8 cellular contexts compared by ENCODE assay signal in the genomic region with DNA sequence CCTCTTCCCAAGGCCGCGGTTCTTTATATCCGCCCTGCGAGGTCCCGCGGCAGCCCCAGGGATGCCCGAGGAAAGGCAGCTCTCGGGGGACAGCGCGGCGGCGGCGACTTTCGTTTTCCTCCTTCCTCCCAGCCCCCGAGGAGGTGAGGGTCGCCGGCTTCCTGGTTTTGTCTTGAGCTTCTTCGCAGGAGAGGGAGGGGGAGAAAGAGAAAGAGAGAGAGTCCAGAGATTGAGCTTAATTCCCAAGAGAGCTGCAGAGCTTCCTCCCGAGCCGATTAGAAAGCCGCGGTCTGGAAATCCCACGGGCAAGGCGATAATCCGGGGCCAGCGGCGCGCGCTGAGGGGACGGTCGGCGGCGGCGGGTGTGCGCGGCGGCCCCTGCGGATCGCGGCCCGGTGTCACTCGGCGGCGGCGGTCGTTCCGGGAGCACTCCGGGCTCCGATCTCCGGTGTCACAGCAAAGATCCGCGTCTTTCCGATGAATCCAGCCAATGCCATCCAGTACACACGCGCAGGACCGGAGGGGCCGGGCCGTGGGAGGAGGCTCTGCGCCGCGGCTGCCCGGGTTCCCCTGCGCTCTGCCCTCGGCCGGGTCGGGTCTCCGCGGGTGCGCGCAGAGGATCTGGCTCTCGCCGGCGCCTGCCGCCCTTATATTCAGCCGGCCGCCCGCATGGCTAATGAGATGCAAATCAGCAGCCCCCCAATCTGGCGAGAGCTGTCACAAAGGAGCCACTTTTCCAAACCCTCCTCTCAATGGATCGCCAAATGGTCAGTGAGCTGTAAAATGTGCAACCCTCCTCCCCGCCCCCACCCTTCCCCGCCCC. TPM values are rescaled to one million over a fixed set of nuclear protein-coding genes. Genes with fewer than 3 reads are reported as not detected.
DNase-seq lines count a peak whose midpoint lies in the region; ATAC-seq and TF ChIP-seq lines count a peak whose summit lies in the region.

A gene with protein sequence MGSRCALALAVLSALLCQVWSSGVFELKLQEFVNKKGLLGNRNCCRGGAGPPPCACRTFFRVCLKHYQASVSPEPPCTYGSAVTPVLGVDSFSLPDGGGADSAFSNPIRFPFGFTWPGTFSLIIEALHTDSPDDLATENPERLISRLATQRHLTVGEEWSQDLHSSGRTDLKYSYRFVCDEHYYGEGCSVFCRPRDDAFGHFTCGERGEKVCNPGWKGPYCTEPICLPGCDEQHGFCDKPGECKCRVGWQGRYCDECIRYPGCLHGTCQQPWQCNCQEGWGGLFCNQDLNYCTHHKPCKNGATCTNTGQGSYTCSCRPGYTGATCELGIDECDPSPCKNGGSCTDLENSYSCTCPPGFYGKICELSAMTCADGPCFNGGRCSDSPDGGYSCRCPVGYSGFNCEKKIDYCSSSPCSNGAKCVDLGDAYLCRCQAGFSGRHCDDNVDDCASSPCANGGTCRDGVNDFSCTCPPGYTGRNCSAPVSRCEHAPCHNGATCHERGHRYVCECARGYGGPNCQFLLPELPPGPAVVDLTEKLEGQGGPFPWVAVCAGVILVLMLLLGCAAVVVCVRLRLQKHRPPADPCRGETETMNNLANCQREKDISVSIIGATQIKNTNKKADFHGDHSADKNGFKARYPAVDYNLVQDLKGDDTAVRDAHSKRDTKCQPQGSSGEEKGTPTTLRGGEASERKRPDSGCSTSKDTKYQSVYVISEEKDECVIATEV (minus strand): TSS at position 773 of the 823 bp plus-strand sequence. CDS start 939 bp downstream, outside the sequence.

- no peaks in the 10 kb centered on the region for H3K9me2 ChIP-seq in OCI-LY1 (ENCODE audit: low read depth, low read length)

- no peak within 1 kb of the TSS for H3K27ac ChIP-seq in CD4-positive, CD25-positive, alpha-beta regulatory T cell (ENCODE audit: insufficient read depth, low read length, poor library complexity, severe bottlenecking)
- H3K27ac ChIP-seq in OCI-LY1 (ENCODE audit: low read depth, low read length, poor library complexity, severe bottlenecking), result no peak within 1 kb of the TSS

- TF ChIP-seq CTCF in HFFc6 (IDR thresholded peaks at IDR 0.05) (no peak), OCI-LY1 (IDR thresholded peaks at IDR 0.05; ENCODE audit: low read length) (no peak), astrocyte of the spinal cord (IDR thresholded peaks at IDR 0.05; ENCODE audit: low read depth, low read length) (no peak)

- peaks cover 3% of the 10 kb centered on the region for H3K36me3 Mint-ChIP-seq in CD4-positive, CD25-positive, alpha-beta regulatory T cell
- H3K36me3 Mint-ChIP-seq in HFFc6 (ENCODE audit: low read depth), result no peaks in the 10 kb centered on the region

- H3K4me2 ChIP-seq in OCI-LY1 (ENCODE audit: low read length), result peak within 1 kb of the TSS; percentile 67

- H4K20me1 ChIP-seq in OCI-LY1 (ENCODE audit: insufficient read depth, low read length), result no peaks in the 10 kb centered on the region

- H3K9ac ChIP-seq in OCI-LY1 (ENCODE audit: low read length), result peak within 1 kb of the TSS; percentile 20; the same call in 1 of the 2 replicates

- H3K4me3 ChIP-seq in CD4-positive, CD25-positive, alpha-beta regulatory T cell (ENCODE audit: low read depth, low read length), result peak within 1 kb of the TSS; percentile 53
- H3K4me3 ChIP-seq in OCI-LY1 (ENCODE audit: low read depth, low read length, poor library complexity, severe bottlenecking), result peak within 1 kb of the TSS; percentile 58
- peak within 1 kb of the TSS; percentile 57 for H3K4me3 ChIP-seq in astrocyte of the spinal cord (ENCODE audit: low read depth, low read length)

- peaks cover 6 to 55% (median 29%) of the 10 kb centered on the region in 4 donors for H3K4me1 Mint-ChIP-seq in CD4-positive, CD25-positive, alpha-beta regulatory T cell
- peaks cover 19% of the 10 kb centered on the region for H3K4me1 Mint-ChIP-seq in HFFc6 (ENCODE audit: low read depth)

- peak within 1 kb of the TSS; percentile 66 to 82 (median 75) for H3K27ac Mint-ChIP-seq in CD4-positive, CD25-positive, alpha-beta regulatory T cell
- no peak within 1 kb of the TSS for H3K27ac Mint-ChIP-seq in HFFc6

- peaks cover 49% of the 10 kb centered on the region for H3K4me1 ChIP-seq in CD4-positive, CD25-positive, alpha-beta regulatory T cell (ENCODE audit: control insufficient read depth, insufficient read depth, low read length, poor library complexity, severe bottlenecking)
- H3K4me1 ChIP-seq in OCI-LY1 (ENCODE audit: insufficient read depth, low read length, severe bottlenecking), result peaks cover 35% of the 10 kb centered on the region

- H3K9me3 Mint-ChIP-seq in CD4-positive, CD25-positive, alpha-beta regulatory T cell, result peaks cover 0 to 2% (median 0%) of the 10 kb centered on the region in 7 donors
- H3K9me3 Mint-ChIP-seq in HFFc6, result no peaks in the 10 kb centered on the region

- no peaks in the 10 kb centered on the region for H3K9me3 ChIP-seq in CD4-positive, CD25-positive, alpha-beta regulatory T cell (ENCODE audit: control insufficient read depth in 2 of 2, low read length in 2 of 2)
- H3K9me3 ChIP-seq in OCI-LY1 (ENCODE audit: low read length), result no peaks in the 10 kb centered on the region

- in situ Hi-C loops in astrocyte of the spinal cord (cut with HindIII; ENCODE audit: low sequenced_read_pairs), result no loop called here

- H3K36me3 ChIP-seq in CD4-positive, CD25-positive, alpha-beta regulatory T cell (ENCODE audit: control insufficient read depth, insufficient read depth, low read length), result no peaks in the 10 kb centered on the region
- H3K36me3 ChIP-seq in OCI-LY1 (ENCODE audit: insufficient read depth, low read length), result no peaks in the 10 kb centered on the region

- H3K79me2 ChIP-seq in OCI-LY1 (ENCODE audit: insufficient read depth, low read length), result no peaks in the 10 kb centered on the region

- H3K4me3 Mint-ChIP-seq in CD4-positive, CD25-positive, alpha-beta regulatory T cell, result peak within 1 kb of the TSS; percentile 90 to 96 (median 92)
- peak within 1 kb of the TSS; percentile 91 for H3K4me3 Mint-ChIP-seq in HFFc6

- H3K27me3 Mint-ChIP-seq in CD4-positive, CD25-positive, alpha-beta regulatory T cell, result peaks cover 79% of the 10 kb centered on the region
- peaks cover 54% of the 10 kb centered on the region for H3K27me3 Mint-ChIP-seq in HFFc6 (ENCODE audit: insufficient read depth)

- peak in 1 of 3 donors; percentile 23 for DNase-seq in CD4-positive, CD25-positive, alpha-beta regulatory T cell
- no peak for DNase-seq in HFFc6
- DNase-seq in astrocyte of the spinal cord (ENCODE audit: low read depth, low spot score), result peak; percentile 29
- DNase-seq in hypothalamus (lab: John Stamatoyannopoulos, UW), result peak in 48 of 51 donors; percentile 18 to 90 (median 76)
- DNase-seq in putamen (ENCODE audit: low spot score), result peak; percentile 91
- no peak for DNase-seq in GDM1 (lab: John Stamatoyannopoulos, UW)

- 0 out of 2 replicates have a peak, but pooled peaks cover 6% of the 10 kb centered on the region for H3F3A ChIP-seq in OCI-LY1 (ENCODE audit: insufficient read depth, low read length)

- H2AFZ ChIP-seq in OCI-LY1 (ENCODE audit: low read length), result no peak within 1 kb of the TSS

- no peak for ATAC-seq in CD4-positive, CD25-positive, alpha-beta regulatory T cell (ENCODE audit: low read depth in 2 of 2)
- no peak for ATAC-seq in GM19328 (IDR thresholded peaks at IDR 0.05; ENCODE audit: unreplicated experiment)

- peaks cover 34% of the 10 kb centered on the region for H3K27me3 ChIP-seq in CD4-positive, CD25-positive, alpha-beta regulatory T cell (ENCODE audit: control insufficient read depth, insufficient read depth, low read length)
- peaks cover 10% of the 10 kb centered on the region for H3K27me3 ChIP-seq in OCI-LY1 (ENCODE audit: insufficient read depth, low read length)

RNA-seq across cellular contexts. Expression of the gene that starts here (rescaled TPM):
- total RNA-seq in CD4-positive, CD25-positive, alpha-beta regulatory T cell, result 1.1 TPM
- under 1 TPM in 2 of 4 donors, not detected in 2; 0.28 to 0.29 TPM for polyA plus RNA-seq in CD4-positive, CD25-positive, alpha-beta regulatory T cell
- total RNA-seq in HFFc6 (2021; fragmentation: NEBNext Ultra II Directional; extraction: Animal tissue kit (Norgen Biotek cat#: 25700)), result under 1 TPM; 0.26 to 0.83 (median 0.36) TPM

Comparison
In these comparisons a context has a peak if more than half of its experiments do, and no peak if none do; other contexts are left out.
1. DNase-seq: peak in astrocyte of the spinal cord (single experiment), hypothalamus (48 of 51) and putamen (single experiment); none in HFFc6 (single experiment) and GDM1 (single experiment).
2. Peak in every context shown above with its lines, with median percentiles within 50 percentile points of each other: H3K4me3 ChIP-seq.